24 cellular contexts compared by ENCODE assay signal in genomic region chr20:8670900-8671229, GRCh38.
DNase-seq lines count a peak whose midpoint lies in the region; TF ChIP-seq lines count a peak whose summit lies in the region.
"Had no signal": no experiment of that assay in that cellular context is flagged by ENCODE, and none has a peak within 500 bp of the region (broad histone marks: within the 10 kb centered on the region; RNA-seq: fewer than 3 reads in every experiment).

No MANE protein-coding gene starts in this region.

- H3K4me3 ChIP-seq in breast epithelium (no peak overlapping the region), skeletal muscle cell (ENCODE audit: low read depth, low read length) (no peak overlapping the region)
- H3K4me3 ChIP-seq: hepatocyte, prostate gland, spleen, suprapubic skin, uterus had no signal

- H3K36me3 ChIP-seq in breast epithelium, result no peaks in the 10 kb centered on the region
- H3K36me3 ChIP-seq: prostate gland, suprapubic skin, uterus had no signal

- no peaks in the 10 kb centered on the region for H3K27me3 Mint-ChIP-seq in MCF 10A (ENCODE audit: insufficient read depth, unreplicated experiment)
- H3K27me3 Mint-ChIP-seq: activated CD4-positive, alpha-beta memory T cell treated with anti-CD3 and anti-CD28 coated beads, Interleukin-2, amount 10 ng/mL, durations not matched to agents 7 days and 5 days had no signal

- TF ChIP-seq CTCF in MCF 10A (IDR thresholded peaks at IDR 0.05; ENCODE audit: unreplicated experiment) (no peak), breast epithelium (IDR thresholded peaks at IDR 0.05) (no peak)

- H3K4me3 Mint-ChIP-seq in MCF 10A (ENCODE audit: unreplicated experiment), result no peak overlapping the region
- H3K4me3 Mint-ChIP-seq: activated CD4-positive, alpha-beta memory T cell treated with anti-CD3 and anti-CD28 coated beads, Interleukin-2, amount 10 ng/mL, durations not matched to agents 7 days and 5 days; endodermal cell; nephron; T-helper 2 cell treated with Interferon-gamma antibody and Interleukin-4, amounts not matched to agents 5 μg/mL and 100 μg/mL, for 36 hours had no signal

- BruUV-seq in MCF 10A (replicated peaks; lab: Mats Ljungman, UMichigan), result no TSS peak

- no peaks in the 10 kb centered on the region for H3K9me3 ChIP-seq in breast epithelium
- H3K9me3 ChIP-seq: prostate gland, spleen, suprapubic skin, uterus had no signal

- H3K27me3 ChIP-seq in breast epithelium, result no peaks in the 10 kb centered on the region
- H3K27me3 ChIP-seq: hepatocyte, spleen, suprapubic skin, uterus had no signal

- no peaks in the 10 kb centered on the region for H3K36me3 Mint-ChIP-seq in MCF 10A (ENCODE audit: insufficient read depth, unreplicated experiment)

- peak; percentile 41 for DNase-seq in MCF 10A (ENCODE audit: unreplicated experiment)
- DNase-seq in breast epithelium (ENCODE audit: low spot score in 2 of 2), result no peak
- DNase-seq in NCI-H82 (lab: John Stamatoyannopoulos, UW), result peak; percentile 97
- DNase-seq in cerebellum (ENCODE audit: low spot score), result peak; percentile 71
- peak; percentile 37 for DNase-seq in skeletal muscle cell (ENCODE audit: low read depth)
- no peak for DNase-seq in SHP77 (lab: John Stamatoyannopoulos, UW)
- no peak for DNase-seq in foreskin melanocyte
- DNase-seq in NCI-H2081 (lab: John Stamatoyannopoulos, UW), result no peak
- DNase-seq: 8988T; activated CD4-positive, alpha-beta memory T cell treated with anti-CD3 and anti-CD28 coated beads, Interleukin-2, amount 10 ng/mL, durations not matched to agents 7 days and 5 days; activated CD4-positive, CD25-positive, alpha-beta regulatory T cell; activated naive CD4-positive, alpha-beta T cell treated with Interleukin-2 at 50 U/mL for 16 hours; activated T-cell treated with anti-CD3 and anti-CD28 coated beads, Interleukin-2, amount 50 U/mL, for 1 hour; aorta; endodermal cell; GF-D8; spleen; uterus had no signal

- H3K4me1 ChIP-seq in breast epithelium, result no peaks in the 10 kb centered on the region
- H3K4me1 ChIP-seq: prostate gland, spleen, suprapubic skin, uterus had no signal

- CTCF ChIA-PET in MCF 10A (lab: Yijun Ruan, JAX), result interaction anchor here (0.6 to 2.0 kb wide), 3 partner anchors 13 to 733 kb away, joined by 3 to 9 read pairs (median 6); no protein-coding TSS in a partner anchor

- H3K27ac Mint-ChIP-seq in MCF 10A (ENCODE audit: low read depth, unreplicated experiment), result no peak overlapping the region
- H3K27ac Mint-ChIP-seq: activated CD4-positive, alpha-beta memory T cell treated with anti-CD3 and anti-CD28 coated beads, Interleukin-2, amount 10 ng/mL, durations not matched to agents 7 days and 5 days; endodermal cell; nephron; T-helper 2 cell treated with Interferon-gamma antibody and Interleukin-4, amounts not matched to agents 5 μg/mL and 100 μg/mL, for 36 hours had no signal

- no peaks in the 10 kb centered on the region for H3K9me3 Mint-ChIP-seq in MCF 10A (ENCODE audit: unreplicated experiment)
- H3K9me3 Mint-ChIP-seq: activated CD4-positive, alpha-beta memory T cell treated with anti-CD3 and anti-CD28 coated beads, Interleukin-2, amount 10 ng/mL, durations not matched to agents 7 days and 5 days; endodermal cell; nephron; T-helper 2 cell treated with Interferon-gamma antibody and Interleukin-4, amounts not matched to agents 5 μg/mL and 100 μg/mL, for 36 hours had no signal

- no peaks in the 10 kb centered on the region for H3K4me1 Mint-ChIP-seq in MCF 10A (ENCODE audit: insufficient read depth, unreplicated experiment)
- H3K4me1 Mint-ChIP-seq: activated CD4-positive, alpha-beta memory T cell treated with anti-CD3 and anti-CD28 coated beads, Interleukin-2, amount 10 ng/mL, durations not matched to agents 7 days and 5 days; nephron had no signal

- intact Hi-C loops in MCF 10A (cut with micrococcal nuclease), result no loop called here
- intact Hi-C loops in breast epithelium (cut with DNase I; ENCODE audit: low total_unique reads), result no loop called here

- TF ChIP-seq POLR2A in breast epithelium (IDR thresholded peaks at IDR 0.05), result no peak

- POLR2A ChIA-PET in MCF 10A (lab: Yijun Ruan, JAX), result interaction anchor here (0.6 to 1.2 kb wide), 4 partner anchors 8 to 241 kb away, joined by 3 read pairs; no protein-coding TSS in a partner anchor

- H3K27ac ChIP-seq in breast epithelium, result no peak overlapping the region
- H3K27ac ChIP-seq: C4-2B, hepatocyte, prostate gland, spleen, suprapubic skin, uterus had no signal

Comparison
In these comparisons a context has a peak if more than half of its experiments do, and no peak if none do; other contexts are left out.
1. DNase-seq: peak in MCF 10A (single experiment), NCI-H82 (single experiment), cerebellum (single experiment) and skeletal muscle cell (single experiment); none in breast epithelium (0 of 2), SHP77 (0 of 2), foreskin melanocyte (single experiment) and NCI-H2081 (0 of 2).